Comparison of ENCODE assay signal across 22 cellular contexts in genomic region chr10:35768731-35769130, GRCh38.
DNase-seq lines count a peak whose midpoint lies in the region; ATAC-seq and TF ChIP-seq lines count a peak whose summit lies in the region.
"Had no signal": no experiment of that assay in that cellular context is flagged by ENCODE, and none has a peak within 500 bp of the region (broad histone marks: within the 10 kb centered on the region; RNA-seq: fewer than 3 reads in every experiment).

No MANE protein-coding gene starts in this region.

- H3K79me2 ChIP-seq in PC-3 (ENCODE audit: low read length) (no peaks in the 10 kb centered on the region), neural progenitor cell (ENCODE audit: low read depth) (no peaks in the 10 kb centered on the region)

- H3K79me1 ChIP-seq in IMR-90 (ENCODE audit: low read depth in 1 of 2, low read length in 2 of 2): no peaks in the 10 kb centered on the region

- H3K4me3 ChIP-seq in IMR-90 (ENCODE audit: insufficient read depth, low read depth, low read length) (no peak overlapping the region), PC-3 (ENCODE audit: low read length) (no peak overlapping the region), mucosa of descending colon (no peak overlapping the region), neural progenitor cell (no peak overlapping the region)
- H3K4me3 ChIP-seq: MG63, PC-9, SJCRH30 had no signal

- peaks cover 2% of the 10 kb centered on the region for H3K27me3 Mint-ChIP-seq in neural progenitor cell (ENCODE audit: insufficient read depth, low read depth)

- no peak overlapping the region for H2BK15ac ChIP-seq in IMR-90 (ENCODE audit: low read depth, low read length)

- H3K4ac ChIP-seq in IMR-90 (ENCODE audit: low read depth, low read length): no peak overlapping the region

- H3K9ac ChIP-seq in IMR-90 (ENCODE audit: low read depth, low read length) (no peak overlapping the region), PC-3 (ENCODE audit: low read length) (no peak overlapping the region), neural progenitor cell (no peak overlapping the region)

- H4K20me1 ChIP-seq in IMR-90 (ENCODE audit: insufficient read depth, low read length): no peaks in the 10 kb centered on the region
- H4K20me1 ChIP-seq in PC-3 (ENCODE audit: low read length): no peaks in the 10 kb centered on the region
- no peaks in the 10 kb centered on the region for H4K20me1 ChIP-seq in neural progenitor cell (ENCODE audit: low read depth)

- no peak overlapping the region for H2AK9ac ChIP-seq in IMR-90 (replicated peaks; ENCODE audit: low read depth, low read length, poor library complexity)

- TF ChIP-seq CTCF in IMR-90 (conservative IDR thresholded peaks at IDR 0.05; ENCODE audit: low read depth, low read length) (no peak), PC-3 (conservative IDR thresholded peaks at IDR 0.05; ENCODE audit: low read depth, low read length) (no peak), mucosa of descending colon (IDR thresholded peaks at IDR 0.05) (no peak), neural progenitor cell (IDR thresholded peaks at IDR 0.05) (no peak)

- no peak overlapping the region for H2AK5ac ChIP-seq in IMR-90 (ENCODE audit: low read depth, low read length)

- CTCF ChIA-PET in IMR-90 (lab: Yijun Ruan, JAX) (interaction anchor here (1.0 kb wide), 1 partner anchor 10 kb away, joined by 3 read pairs; no protein-coding TSS in a partner anchor), PC-3 (lab: Charles Lee) (no interaction called here)

- H3K4me2 ChIP-seq in IMR-90 (ENCODE audit: low read depth, low read length) (no peak overlapping the region), PC-3 (ENCODE audit: low read length) (no peak overlapping the region), neural progenitor cell (no peak overlapping the region)
- H3K4me2 ChIP-seq: PC-9 had no signal

- no peak overlapping the region for H4K8ac ChIP-seq in IMR-90 (ENCODE audit: low read depth in 2 of 2, low read length in 2 of 2)

- BruUV-seq in IMR-90 (replicated peaks; lab: Mats Ljungman, UMichigan): no TSS peak
- no TSS peak for BruUV-seq in PC-3 (replicated peaks; lab: Mats Ljungman, UMichigan)

- H3K4me3 Mint-ChIP-seq in neural progenitor cell: no peak overlapping the region
- H3K4me3 Mint-ChIP-seq: CD4-positive, alpha-beta memory T cell had no signal

- H3K9me1 ChIP-seq in IMR-90 (ENCODE audit: insufficient read depth, low read length): no peaks in the 10 kb centered on the region

- H3K27me3 ChIP-seq in IMR-90 (ENCODE audit: control insufficient read depth, insufficient read depth, low read length) (no peaks in the 10 kb centered on the region), PC-3 (ENCODE audit: low read length) (no peaks in the 10 kb centered on the region), neural progenitor cell (no peaks in the 10 kb centered on the region)
- H3K27me3 ChIP-seq: MG63, SJCRH30 had no signal

- H2AFZ ChIP-seq in IMR-90 (replicated peaks; ENCODE audit: low read length, poor library complexity): no peak overlapping the region
- H2AFZ ChIP-seq in PC-3 (ENCODE audit: low read length): 0 out of 2 replicates have a peak overlapping the region, but pooled peaks have one; percentile 3
- no peak overlapping the region for H2AFZ ChIP-seq in neural progenitor cell (replicated peaks)
- H2AFZ ChIP-seq: PC-9 had no signal

- no peaks in the 10 kb centered on the region for H3K9me2 ChIP-seq in PC-3 (replicated peaks; ENCODE audit: low read length)

- peak overlapping the region; percentile 42; the same call in 1 of the 2 replicates for H3K18ac ChIP-seq in IMR-90 (ENCODE audit: low read depth, low read length)

- H4K5ac ChIP-seq in IMR-90 (ENCODE audit: low read depth, low read length): no peak overlapping the region

- H3K56ac ChIP-seq in IMR-90 (ENCODE audit: extremely low read depth, insufficient read depth, low read length): no peak overlapping the region

- peaks cover 6% of the 10 kb centered on the region for H3K9me3 Mint-ChIP-seq in neural progenitor cell

- in situ Hi-C loops in IMR-90 (cut with MboI; ENCODE audit: low sequenced_read_pairs): no loop called here

- no peak overlapping the region for H3K27ac Mint-ChIP-seq in neural progenitor cell
- H3K27ac Mint-ChIP-seq: CD4-positive, alpha-beta memory T cell had no signal

- H3K9me3 ChIP-seq in IMR-90 (ENCODE audit: control insufficient read depth, insufficient read depth, low read length) (no peaks in the 10 kb centered on the region), PC-3 (ENCODE audit: low read length) (no peaks in the 10 kb centered on the region), mucosa of descending colon (no peaks in the 10 kb centered on the region), neural progenitor cell (ENCODE audit: low read depth) (no peaks in the 10 kb centered on the region)
- H3K9me3 ChIP-seq: MG63, SJCRH30 had no signal

- H3K36me3 ChIP-seq in IMR-90 (ENCODE audit: control insufficient read depth, insufficient read depth, low read length) (no peaks in the 10 kb centered on the region), PC-3 (ENCODE audit: low read depth, low read length) (no peaks in the 10 kb centered on the region), mucosa of descending colon (ENCODE audit: low read depth) (no peaks in the 10 kb centered on the region), neural progenitor cell (no peaks in the 10 kb centered on the region)
- H3K36me3 ChIP-seq: MG63, SJCRH30 had no signal

- no peaks in the 10 kb centered on the region for H3F3A ChIP-seq in PC-3 (ENCODE audit: low read length, unreplicated experiment)
- no peaks in the 10 kb centered on the region for H3F3A ChIP-seq in neural progenitor cell (ENCODE audit: low read depth)

- intact Hi-C loops in IMR-90 (cut with micrococcal nuclease) (no loop called here), PC-3 (cut with micrococcal nuclease) (no loop called here), mucosa of descending colon (cut with DNase I, micrococcal nuclease) (no loop called here)

- H2BK120ac ChIP-seq in IMR-90 (ENCODE audit: low read depth, low read length): no peak overlapping the region

- dilution Hi-C loops in IMR-90 (cut with HindIII; ENCODE audit: low sequenced_read_pairs, unreplicated experiment): no loop called here

- POLR2A ChIA-PET in IMR-90 (lab: Charles Lee; ENCODE audit: unreplicated experiment): interaction anchor here (0.6 kb wide), 1 partner anchor 957 kb away, joined by 3 read pairs; no protein-coding TSS in a partner anchor
- POLR2A ChIA-PET in PC-3 (lab: Charles Lee; ENCODE audit: unreplicated experiment): interaction anchor here (0.5 to 0.7 kb wide), 2 partner anchors 517 to 1042 kb away, joined by 3 to 6 read pairs; no protein-coding TSS in a partner anchor

- no peak for TF ChIP-seq POLR2A in IMR-90 (IDR thresholded peaks at IDR 0.05; ENCODE audit: low read depth, low read length)

- H3K27ac ChIP-seq in IMR-90 (ENCODE audit: insufficient read depth, low read length): no peak overlapping the region
- no peak overlapping the region for H3K27ac ChIP-seq in PC-3 (ENCODE audit: low read length)
- H3K27ac ChIP-seq in neural progenitor cell: no peak overlapping the region
- H3K27ac ChIP-seq: PC-9, SJCRH30 had no signal

- DNase-seq in IMR-90 (no peak), PC-3 (no peak), mucosa of descending colon (no peak), kidney glomerular epithelial cell (lab: John Stamatoyannopoulos, UW) (no peak), neural progenitor cell (ENCODE audit: low spot score) (no peak)
- DNase-seq: AML-193; C1 segment of cervical spinal cord; CD4-positive, alpha-beta memory T cell; COR-L47; DMS 273 treated with DMSO at 0.1 percent for 48 hours; DMS79 treated with DMSO at 0.1 percent for 48 hours; GF-D8; KG1; MG63; NCI-H2029; NCI-H2227 treated with DMSO at 0.1 percent for 48 hours; NCI-H526 treated with DMSO at 0.1 percent for 48 hours; PC-9; SJCRH30 had no signal

- H2BK5ac ChIP-seq in IMR-90 (ENCODE audit: low read depth, low read length, poor library complexity, severe bottlenecking): no peak overlapping the region

- H3K36me3 Mint-ChIP-seq in neural progenitor cell: no peaks in the 10 kb centered on the region
- H3K36me3 Mint-ChIP-seq: CD4-positive, alpha-beta memory T cell had no signal

- ATAC-seq in IMR-90 (ENCODE audit: low read depth) (no peak), PC-3 (no peak), mucosa of descending colon (peak; percentile 56), HG03521 (IDR thresholded peaks at IDR 0.05; ENCODE audit: unreplicated experiment) (no peak), GM21526 (IDR thresholded peaks at IDR 0.05; ENCODE audit: low FRiP score, unreplicated experiment) (no peak)
- ATAC-seq: Right ventricle myocardium inferior had no signal

- no peak for TF ChIP-seq RAD21 in IMR-90 (IDR thresholded peaks at IDR 0.05; ENCODE audit: low read length)

- no peak overlapping the region for H3K23ac ChIP-seq in IMR-90 (ENCODE audit: low read depth, low read length)

- H2BK20ac ChIP-seq in IMR-90 (ENCODE audit: low read depth, low read length): no peak overlapping the region

- H3K14ac ChIP-seq in IMR-90 (replicated peaks; ENCODE audit: low read depth, low read length): no peak overlapping the region

- WGBS in IMR-90 (ENCODE audit: extremely low coverage in 2 of 2, insufficient read length in 1 of 2), 2 experiments: 40% methylated on average over 1 of the region's 6 CpGs; no CpG with 5 or more reads in 1 of the 2 experiments

- H3K4me1 Mint-ChIP-seq in neural progenitor cell: peaks cover 2% of the 10 kb centered on the region
- H3K4me1 Mint-ChIP-seq: CD4-positive, alpha-beta memory T cell had no signal

- H4K91ac ChIP-seq in IMR-90 (ENCODE audit: insufficient read depth, low read depth, low read length): no peak overlapping the region

- H3K4me1 ChIP-seq in IMR-90 (ENCODE audit: control insufficient read depth, insufficient read depth, low read length): no peaks in the 10 kb centered on the region
- no peaks in the 10 kb centered on the region for H3K4me1 ChIP-seq in PC-3 (ENCODE audit: insufficient read depth, low read length)
- H3K4me1 ChIP-seq in mucosa of descending colon (ENCODE audit: low read depth): peaks cover 4% of the 10 kb centered on the region
- H3K4me1 ChIP-seq in neural progenitor cell: peaks cover 4% of the 10 kb centered on the region
- H3K4me1 ChIP-seq: SJCRH30 had no signal

TF ChIP-seq in IMR-90, 13 proteins besides CTCF, POLR2A, EP300 and RAD21:
- no peak for TF ChIP-seq RFX5 (IDR thresholded peaks at IDR 0.05; ENCODE audit: low read depth, low read length)
- TF ChIP-seq RCOR1 (IDR thresholded peaks at IDR 0.05; ENCODE audit: insufficient replicate concordance, low read length): no peak
- no peak for TF ChIP-seq MAFK (IDR thresholded peaks at IDR 0.05; ENCODE audit: low read depth, low read length)
- TF ChIP-seq SMC3 (IDR thresholded peaks at IDR 0.05; ENCODE audit: low read depth, low read length): no peak
- no peak for TF ChIP-seq NFE2L2 (IDR thresholded peaks at IDR 0.05; ENCODE audit: low read depth, low read length)
- no peak for TF ChIP-seq USF2 (IDR thresholded peaks at IDR 0.05; ENCODE audit: low read depth, low read length)
TF ChIP-seq in IMR-90: peak in this region for 0.
